15 cellular contexts compared by ENCODE assay signal in the genomic region with DNA sequence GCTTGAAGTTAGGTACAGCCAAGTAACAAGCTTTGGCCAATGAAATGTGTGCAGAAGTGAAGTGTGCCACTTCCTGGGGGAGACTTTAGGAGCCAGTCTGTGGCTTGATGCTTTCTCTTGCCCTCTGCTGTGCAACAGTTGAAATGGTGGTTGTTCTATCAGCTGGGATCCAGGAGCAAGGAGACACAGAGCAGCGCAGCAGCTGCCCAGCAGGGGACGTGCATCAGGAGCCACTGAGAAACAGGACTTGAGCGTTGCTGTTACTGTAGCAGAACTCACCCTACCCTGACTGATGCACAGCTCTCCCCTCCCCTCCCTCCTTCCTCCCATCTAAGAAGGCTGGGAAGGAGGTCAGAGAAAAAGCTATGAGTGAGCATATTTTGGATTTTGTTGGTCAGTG. TPM values are rescaled to one million over a fixed set of nuclear protein-coding genes. Genes with fewer than 3 reads are reported as not detected.
A peak's percentile ranks its signal among the peaks of the same experiment; 100 is the strongest.
DNase-seq lines count a peak whose midpoint lies in the region; ATAC-seq and TF ChIP-seq lines count a peak whose summit lies in the region.
"Had no signal": no experiment of that assay in that cellular context is flagged by ENCODE, and none has a peak within 500 bp of the region (broad histone marks: within the 10 kb centered on the region; RNA-seq: fewer than 3 reads in every experiment).

No MANE protein-coding gene starts in this region.

- peaks cover 82% of the 10 kb centered on the region for H3K4me1 Mint-ChIP-seq in chondrocyte (ENCODE audit: low read depth)

- H3K27me3 Mint-ChIP-seq in chondrocyte (ENCODE audit: low read depth) = no peaks in the 10 kb centered on the region
- H3K27me3 Mint-ChIP-seq: activated CD4-positive, alpha-beta T cell treated with anti-CD3 and anti-CD28 coated beads for 36 hours had no signal

- H3K4me1 ChIP-seq in DND-41 (ENCODE audit: insufficient read depth, low read length) = no peaks in the 10 kb centered on the region
- H3K4me1 ChIP-seq in KMS-11 (ENCODE audit: low read depth, poor library complexity, severe bottlenecking) = peaks cover 10% of the 10 kb centered on the region
- peaks cover 31% of the 10 kb centered on the region for H3K4me1 ChIP-seq in psoas muscle

- ATAC-seq in DND-41 (ENCODE audit: insufficient read depth, low read depth) (peak; percentile 64), psoas muscle (no peak), HG02938 (IDR thresholded peaks at IDR 0.05; ENCODE audit: unreplicated experiment) (no peak)
- ATAC-seq: activated CD4-positive, alpha-beta T cell treated with anti-CD3 and anti-CD28 coated beads for 36 hours had no signal

- H3K27ac ChIP-seq in DND-41 (ENCODE audit: low read length) (no peak overlapping the region), KMS-11 (no peak overlapping the region), psoas muscle (peak overlapping the region; percentile 11)

- no peak overlapping the region for H3K4me3 Mint-ChIP-seq in chondrocyte (ENCODE audit: unreplicated experiment)
- H3K4me3 Mint-ChIP-seq: activated CD4-positive, alpha-beta T cell treated with anti-CD3 and anti-CD28 coated beads for 36 hours had no signal

- no peak overlapping the region for H2AFZ ChIP-seq in DND-41 (ENCODE audit: low read depth, low read length)
- H2AFZ ChIP-seq in KMS-11 (ENCODE audit: low read depth) = no peak overlapping the region

- no peaks in the 10 kb centered on the region for H3K36me3 Mint-ChIP-seq in chondrocyte (ENCODE audit: low read depth)

- H3K36me3 ChIP-seq in DND-41 (ENCODE audit: insufficient read depth, low read length) (no peaks in the 10 kb centered on the region), KMS-11 (ENCODE audit: insufficient read depth) (no peaks in the 10 kb centered on the region), psoas muscle (ENCODE audit: insufficient read depth in 1 of 2, low read depth in 1 of 2) (no peaks in the 10 kb centered on the region)

- H3K9ac ChIP-seq in DND-41 (ENCODE audit: low read depth, low read length) (no peak overlapping the region), KMS-11 (no peak overlapping the region)

- peak overlapping the region; percentile 87 for H3K27ac Mint-ChIP-seq in chondrocyte (ENCODE audit: unreplicated experiment)
- H3K27ac Mint-ChIP-seq: activated CD4-positive, alpha-beta T cell treated with anti-CD3 and anti-CD28 coated beads for 36 hours; activated T-helper 2 cell treated with anti-CD3 and anti-CD28 coated beads, Interferon-gamma antibody, Interleukin-2, Interleukin-4, amounts not matched to agents 10 μg/mL and 5 μg/mL and 100 μg/mL, durations not matched to agents 14 hours and 24 hours and 36 hours had no signal

- H3K9me3 Mint-ChIP-seq in chondrocyte (ENCODE audit: low read depth) = peaks cover 4% of the 10 kb centered on the region

- peak; percentile 53 for TF ChIP-seq CTCF in DND-41 (IDR thresholded peaks at IDR 0.05; ENCODE audit: borderline replicate concordance, extremely low read depth, low read length, poor library complexity, severe bottlenecking)
- TF ChIP-seq CTCF in KMS-11 (conservative IDR thresholded peaks at IDR 0.05; ENCODE audit: low read depth, low read length) = 0 out of 2 replicates have a peak, but pooled peaks have one; percentile 27
- no peak for TF ChIP-seq CTCF in chondrocyte (IDR thresholded peaks at IDR 0.05)
- no peak for TF ChIP-seq CTCF in psoas muscle (IDR thresholded peaks at IDR 0.05)

- DNase-seq in DND-41 (peak; percentile 35), chondrocyte (ENCODE audit: low spot score) (no peak), psoas muscle (no peak), D341Med (ENCODE audit: low spot score) (no peak), NCI-H2171 treated with DMSO at 0.1 percent for 48 hours (lab: John Stamatoyannopoulos, UW) (no peak), DMS79 (lab: John Stamatoyannopoulos, UW) (no peak)
- DNase-seq: activated CD4-positive, alpha-beta T cell treated with anti-CD3 and anti-CD28 coated beads for 36 hours; Caco-2; central memory CD4-positive, alpha-beta T cell; NCI-H1436; stimulated activated CD4-positive, alpha-beta T cell treated with anti-CD3 and anti-CD28 coated beads, Interleukin-12 subunit alpha, Interleukin-12 subunit beta, amount 100 ng/mL, for 4 hours had no signal

- WGBS in psoas muscle, 3 donors = 87 to 94% (median 93%) methylated on average over 3 of the region's 3 CpGs

- intact Hi-C loops in psoas muscle (cut with DNase I) = no loop called here

- H3K9me3 ChIP-seq in DND-41 (ENCODE audit: insufficient read depth, low read length, severe bottlenecking) (no peaks in the 10 kb centered on the region), psoas muscle (no peaks in the 10 kb centered on the region)

- H4K20me1 ChIP-seq in DND-41 (ENCODE audit: insufficient read depth, low read length) (peaks cover 4% of the 10 kb centered on the region; the same call in 1 of the 2 replicates), KMS-11 (ENCODE audit: insufficient read depth) (no peaks in the 10 kb centered on the region)

- H3K79me2 ChIP-seq in DND-41 (ENCODE audit: insufficient read depth, low read length) (no peaks in the 10 kb centered on the region), KMS-11 (ENCODE audit: insufficient read depth, low read depth) (no peaks in the 10 kb centered on the region)

- no peak overlapping the region for H3K4me2 ChIP-seq in DND-41 (ENCODE audit: insufficient read depth, low read length)
- no peak overlapping the region for H3K4me2 ChIP-seq in KMS-11

- H3K27me3 ChIP-seq in DND-41 (ENCODE audit: insufficient read depth, low read length, poor library complexity) (no peaks in the 10 kb centered on the region), KMS-11 (ENCODE audit: insufficient read depth, low read depth) (peaks cover 93% of the 10 kb centered on the region), psoas muscle (ENCODE audit: insufficient read depth in 3 of 3, low read length in 2 of 3) (no peaks in the 10 kb centered on the region)

- H3K4me3 ChIP-seq in DND-41 (ENCODE audit: low read depth in 1 of 2, low read length in 2 of 2) (no peak overlapping the region), KMS-11 (IDR thresholded peaks at IDR 0.05; ENCODE audit: insufficient read depth, low read depth, low read length) (no peak overlapping the region), psoas muscle (no peak overlapping the region)

RNA-seq across cellular contexts. Expression of gene CCN5, which starts 18.9 kb away (rescaled TPM):
- total RNA-seq in chondrocyte (1.6 to 1.7 TPM (median 1.7 TPM) in 3 replicates), psoas muscle (10 to 100 TPM in 2 of 4 donors, 1 to 10 TPM in 2; 4.2 to 20.9 (median 9.9) TPM)
- 10 to 100 TPM in 1 of 3 donors, 1 to 10 TPM in 2; 3.3 to 14.8 (median 5.1) TPM for polyA plus RNA-seq in psoas muscle
- total RNA-seq: activated CD4-positive, alpha-beta T cell treated with anti-CD3 and anti-CD28 coated beads for 36 hours; activated T-helper 2 cell treated with anti-CD3 and anti-CD28 coated beads, Interferon-gamma antibody, Interleukin-2, Interleukin-4, amounts not matched to agents 10 μg/mL and 5 μg/mL and 100 μg/mL, durations not matched to agents 14 hours and 24 hours and 36 hours; Caco-2 had no signal
- polyA plus RNA-seq: neural cell had no signal

RNA-seq across cellular contexts. Expression of gene ADA, which starts 44.8 kb away (rescaled TPM):
- 10.6 to 12.1 TPM (median 11.4 TPM) in 3 replicates for total RNA-seq in chondrocyte
- total RNA-seq in psoas muscle = 1 to 10 TPM; 3.3 to 4.9 (median 4.0) TPM
- 1 to 10 TPM; 3.5 to 5.8 (median 4.2) TPM for polyA plus RNA-seq in psoas muscle

RNA-seq across cellular contexts. Expression of gene KCNK15, which starts 49.4 kb away (rescaled TPM):
- total RNA-seq in chondrocyte = 0.59 to 1.6 TPM (median 0.77 TPM) in 3 replicates
- under 1 TPM; 0.11 to 0.79 (median 0.32) TPM for total RNA-seq in psoas muscle
- polyA plus RNA-seq in psoas muscle = under 1 TPM in 2 of 3 donors, not detected in 1; 0.08 to 0.23 TPM
- polyA plus RNA-seq: neural cell had no signal

Comparison
In these comparisons a context has a peak if more than half of its experiments do, and no peak if none do; other contexts are left out.
1. CTCF ChIP-seq: peak in DND-41 (single experiment) and KMS-11 (single experiment); none in chondrocyte (single experiment) and psoas muscle (single experiment).